In genomic region chr3:62131620-62132019, GRCh38 we compare ENCODE assay signal across 11 cellular contexts.
DNase-seq lines count a peak whose midpoint lies in the region; ATAC-seq, FAIRE-seq and TF ChIP-seq lines count a peak whose summit lies in the region.
"Had no signal": no experiment of that assay in that cellular context is flagged by ENCODE, and none has a peak within 500 bp of the region (broad histone marks: within the 10 kb centered on the region; RNA-seq: fewer than 3 reads in every experiment).

No MANE protein-coding gene starts in this region.

- ATAC-seq in activated T-cell treated with anti-CD3 and anti-CD28 coated beads, Interleukin-2, amount 50 U/mL, for 4 hours = no peak

- peaks cover 7% of the 10 kb centered on the region for H3K27me3 Mint-ChIP-seq in mesothelial cell of epicardium (ENCODE audit: low read depth)
- peaks cover 4% of the 10 kb centered on the region for H3K27me3 Mint-ChIP-seq in activated T-cell treated with anti-CD3 and anti-CD28 coated beads, Interleukin-2, amount 50 U/mL, for 4 hours (ENCODE audit: low read depth)

- DNase-seq in D721Med (ENCODE audit: insufficient read length, low spot score) (no peak), M059J (ENCODE audit: low read depth) (peak; percentile 2), choroid plexus epithelial cell (ENCODE audit: low read depth) (peak; percentile 39), mesothelial cell of epicardium (ENCODE audit: low spot score in 2 of 2, unreplicated experiment in 2 of 2) (no peak), inferior parietal cortex (ENCODE audit: extremely low spot score) (no peak), NCI-H1436 (lab: John Stamatoyannopoulos, UW) (no peak), 8988T (no peak)
- no peak for DNase-seq in activated T-cell treated with anti-CD3 and anti-CD28 coated beads, Interleukin-2, amount 50 U/mL, for 4 hours
- DNase-seq: amygdala had no signal

- peaks cover 5% of the 10 kb centered on the region for H3K36me3 Mint-ChIP-seq in mesothelial cell of epicardium
- no peaks in the 10 kb centered on the region for H3K36me3 Mint-ChIP-seq in activated T-cell treated with anti-CD3 and anti-CD28 coated beads, Interleukin-2, amount 50 U/mL, for 4 hours (ENCODE audit: insufficient read depth)

- H3K9me3 Mint-ChIP-seq in mesothelial cell of epicardium = peaks cover 10% of the 10 kb centered on the region
- no peaks in the 10 kb centered on the region for H3K9me3 Mint-ChIP-seq in activated T-cell treated with anti-CD3 and anti-CD28 coated beads, Interleukin-2, amount 50 U/mL, for 4 hours

- FAIRE-seq in D721Med (lab: Jason Lieb, UNC) = peak; percentile 44

- no peak overlapping the region for H3K4me3 Mint-ChIP-seq in mesothelial cell of epicardium
- H3K4me3 Mint-ChIP-seq in activated T-cell treated with anti-CD3 and anti-CD28 coated beads, Interleukin-2, amount 50 U/mL, for 4 hours = no peak overlapping the region

- peak; percentile 31 for TF ChIP-seq CTCF in D721Med (IDR thresholded peaks at IDR 0.05; ENCODE audit: insufficient read depth, missing control alignments)
- TF ChIP-seq CTCF in choroid plexus epithelial cell (conservative IDR thresholded peaks at IDR 0.05; ENCODE audit: low read depth, low read length) = peak; percentile 59
- peak; percentile 45 for TF ChIP-seq CTCF in mesothelial cell of epicardium (IDR thresholded peaks at IDR 0.05; ENCODE audit: unreplicated experiment)

- no peak overlapping the region for H3K27ac Mint-ChIP-seq in mesothelial cell of epicardium

- H3K4me3 ChIP-seq in choroid plexus epithelial cell (ENCODE audit: low read depth, low read length) = no peak overlapping the region
- H3K4me3 ChIP-seq: HAP-1, lung had no signal

- H3K4me1 Mint-ChIP-seq in mesothelial cell of epicardium = peaks cover 30% of the 10 kb centered on the region
- no peaks in the 10 kb centered on the region for H3K4me1 Mint-ChIP-seq in activated T-cell treated with anti-CD3 and anti-CD28 coated beads, Interleukin-2, amount 50 U/mL, for 4 hours (ENCODE audit: low read depth)

Comparison
In these comparisons a context has a peak if more than half of its experiments do, and no peak if none do; other contexts are left out.
1. DNase-seq: peak in M059J (single experiment) and choroid plexus epithelial cell (single experiment); none in D721Med (single experiment), mesothelial cell of epicardium (0 of 2), inferior parietal cortex (single experiment), NCI-H1436 (single experiment), activated T-cell treated with anti-CD3 and anti-CD28 coated beads, Interleukin-2, amount 50 U/mL, for 4 hours (single experiment) and 8988T (single experiment).
2. Peak in every context shown above with its lines, with median percentiles within 50 percentile points of each other: CTCF ChIP-seq.